Comparison of ENCODE assay signal across 8 cellular contexts in genomic region chr15:92077353-92078080, GRCh38.
DNase-seq lines count a peak whose midpoint lies in the region; ATAC-seq, FAIRE-seq and TF ChIP-seq lines count a peak whose summit lies in the region.

No MANE protein-coding gene starts in this region.

- no peaks in the 10 kb centered on the region for H3K9me3 ChIP-seq in A673 (ENCODE audit: low read depth, low read length, poor library complexity, severe bottlenecking)

- CTCF ChIA-PET in A673 (lab: Charles Lee), result interaction anchor here (0.6 to 1.0 kb wide), 2 partner anchors 12 to 371 kb away, joined by 3 read pairs; no protein-coding TSS in a partner anchor

- peak; percentile 78 for TF ChIP-seq CTCF in A673 (conservative IDR thresholded peaks at IDR 0.05; ENCODE audit: low read depth, low read length)
- peak in 55 of 56 donors; percentile 58 to 90 (median 77) for TF ChIP-seq CTCF in dorsolateral prefrontal cortex (IDR thresholded peaks at IDR 0.05 in 54 of 56, conservative IDR thresholded peaks at IDR 0.05 in 2 of 56; ENCODE audit: low read depth in 1 of 56, partially characterized antibody in 56 of 56)

- intact Hi-C loops in A673 (cut with micrococcal nuclease; ENCODE audit: unreplicated experiment), result loop anchor here (2.0 to 10.0 kb wide), 2 partner anchors 103 to 371 kb away; no protein-coding TSS in a partner anchor
- intact Hi-C loops in dorsolateral prefrontal cortex (cut with DNase I), result loop anchor here (2.0 to 5.0 kb wide), 5 partner anchors 110 to 555 kb away; partner anchors contain the start of gene SLCO3A1 (in 2 of the 2)

- no TSS peak for BruUV-seq in A673 (replicated peaks; lab: Mats Ljungman, UMichigan)

- H3K36me3 ChIP-seq in A673 (ENCODE audit: insufficient read depth, low read length, poor library complexity, severe bottlenecking), result no peaks in the 10 kb centered on the region

- DNase-seq in A673 (ENCODE audit: low spot score) (peak; percentile 76), GM18507 (ENCODE audit: extremely low spot score, insufficient read length, low read depth) (peak; percentile 48), NCI-H510A (lab: John Stamatoyannopoulos, UW) (peak; percentile 22), dorsolateral prefrontal cortex (peak; percentile 62 to 85 (median 79)), medulla oblongata (ENCODE audit: extremely low spot score) (peak; percentile 81)
- DNase-seq in activated CD4-positive, alpha-beta T cell treated with anti-CD3 and anti-CD28 coated beads, Interleukin-2, amount 50 U/mL, for 24 hours (ENCODE audit: low read depth in 1 of 2, low spot score in 1 of 2), result peak; percentile 41 to 74
- peak; percentile 78 for DNase-seq in stimulated activated CD8-positive, alpha-beta memory T cell treated with anti-CD3 and anti-CD28 coated beads, Interleukin-4, amount 100 ng/mL, for 48 hours

- peaks cover 16% of the 10 kb centered on the region for H3K4me1 ChIP-seq in A673 (ENCODE audit: insufficient read depth, low read length, poor library complexity, severe bottlenecking)

- POLR2A ChIA-PET in A673 (lab: Charles Lee; ENCODE audit: low non-redundant PET), result interaction anchor here (0.6 kb wide), 1 partner anchor 722 kb away, joined by 3 read pairs; no protein-coding TSS in a partner anchor

- H3K4me3 ChIP-seq in A673 (ENCODE audit: low read depth, low read length, poor library complexity, severe bottlenecking) (no peak overlapping the region), dorsolateral prefrontal cortex (no peak overlapping the region)

- H3K27ac ChIP-seq in A673 (ENCODE audit: low read depth, low read length, poor library complexity, severe bottlenecking) (no peak overlapping the region), dorsolateral prefrontal cortex (peak overlapping the region in 13 of 59 donors; percentile 4 to 54 (median 44))

- FAIRE-seq in GM18507 (lab: Jason Lieb, UNC), result peak; percentile 75

- no peaks in the 10 kb centered on the region for H3K27me3 ChIP-seq in A673 (replicated peaks; ENCODE audit: insufficient read depth, low read depth, low read length, poor library complexity)
- H3K27me3 ChIP-seq in dorsolateral prefrontal cortex, result no peaks in the 10 kb centered on the region

- peak; percentile 60 for ATAC-seq in HG03135 (IDR thresholded peaks at IDR 0.05; ENCODE audit: unreplicated experiment)

Comparison
In these comparisons a context has a peak if more than half of its experiments do, and no peak if none do; other contexts are left out.
1. DNase-seq: peak in every context shown above with its lines; median percentile 81 in medulla oblongata; 79 in dorsolateral prefrontal cortex; 78 in stimulated activated CD8-positive, alpha-beta memory T cell treated with anti-CD3 and anti-CD28 coated beads, Interleukin-4, amount 100 ng/mL, for 48 hours; 76 in A673; 58 in activated CD4-positive, alpha-beta T cell treated with anti-CD3 and anti-CD28 coated beads, Interleukin-2, amount 50 U/mL, for 24 hours; 48 in GM18507; 22 in NCI-H510A.